Comparison of ENCODE assay signal across 2 cellular contexts in the genomic region with DNA sequence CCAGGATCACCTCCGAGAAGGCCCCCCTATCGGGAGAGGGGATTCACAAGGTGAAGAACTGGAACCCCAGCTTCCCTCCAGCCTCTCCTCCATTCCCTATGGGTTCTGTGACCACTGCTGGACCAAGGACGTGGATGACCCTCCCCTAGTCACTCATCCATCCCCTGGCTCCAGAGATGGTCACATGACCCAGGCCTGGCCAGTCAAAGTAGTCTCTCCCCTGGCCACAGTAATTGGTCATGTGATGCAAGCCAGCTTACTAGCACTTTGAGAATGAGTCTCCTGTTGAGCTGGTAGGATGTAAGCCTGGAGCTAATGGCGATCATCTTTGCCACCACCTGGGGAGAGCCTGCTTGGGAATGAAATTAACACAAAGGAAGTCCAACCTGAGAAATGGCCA.
TF ChIP-seq lines count a peak whose summit lies in the region.

No MANE protein-coding gene starts in this region.

TF ChIP-seq in Ishikawa, 13 proteins besides CTCF, POLR2A, EP300 and RAD21:
- TF ChIP-seq YY1 (IDR thresholded peaks at IDR 0.05; ENCODE audit: low read depth) (no peak), NFIC (IDR thresholded peaks at IDR 0.05) (no peak), EGR1 (IDR thresholded peaks at IDR 0.05) (no peak)
- TF ChIP-seq, protein P1, sequence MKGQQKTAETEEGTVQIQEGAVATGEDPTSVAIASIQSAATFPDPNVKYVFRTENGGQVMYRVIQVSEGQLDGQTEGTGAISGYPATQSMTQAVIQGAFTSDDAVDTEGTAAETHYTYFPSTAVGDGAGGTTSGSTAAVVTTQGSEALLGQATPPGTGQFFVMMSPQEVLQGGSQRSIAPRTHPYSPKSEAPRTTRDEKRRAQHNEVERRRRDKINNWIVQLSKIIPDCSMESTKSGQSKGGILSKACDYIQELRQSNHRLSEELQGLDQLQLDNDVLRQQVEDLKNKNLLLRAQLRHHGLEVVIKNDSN (IDR thresholded peaks at IDR 0.05), result peak; percentile 88

TF ChIP-seq in K562, 482 proteins besides CTCF, POLR2A, EP300 and RAD21:
- TF ChIP-seq NFXL1 (CRISPR knock-in tag; IDR thresholded peaks at IDR 0.05) (no peak), TOE1 (IDR thresholded peaks at IDR 0.05; ENCODE audit: borderline replicate concordance) (peak; percentile 97), TOE1 (CRISPR knock-in tag; IDR thresholded peaks at IDR 0.05; ENCODE audit: borderline replicate concordance, low read depth) (no peak), MYBL2 (IDR thresholded peaks at IDR 0.05; ENCODE audit: low read depth) (no peak), MYBL2 (CRISPR knock-in tag; IDR thresholded peaks at IDR 0.05; ENCODE audit: borderline replicate concordance) (no peak), TCFL5 (CRISPR knock-in tag; conservative IDR thresholded peaks at IDR 0.05) (no peak), C11orf30 (IDR thresholded peaks at IDR 0.05; ENCODE audit: low read depth) (no peak), PTRF (tag; IDR thresholded peaks at IDR 0.05) (no peak), SMARCA4 (IDR thresholded peaks at IDR 0.05) (no peak), CBFA2T2 (conservative IDR thresholded peaks at IDR 0.05) (peak; percentile 80), NFYB (IDR thresholded peaks at IDR 0.05; ENCODE audit: extremely low read depth, insufficient read length) (peak; percentile 29), RAD51 (IDR thresholded peaks at IDR 0.05; ENCODE audit: borderline replicate concordance, low read depth) (peak; percentile 97), ETV1 (tag; conservative IDR thresholded peaks at IDR 0.05; ENCODE audit: low read depth) (0 out of 2 replicates have a peak, but pooled peaks have one; percentile 8), COPS2 (conservative IDR thresholded peaks at IDR 0.05) (no peak), HMG20A (CRISPR knock-in tag; conservative IDR thresholded peaks at IDR 0.05) (no peak), ZNF644 (tag; IDR thresholded peaks at IDR 0.05; ENCODE audit: low read depth) (no peak), XRCC5 (IDR thresholded peaks at IDR 0.05; ENCODE audit: low read depth, low read length) (no peak), ZNF175 (CRISPR knock-in tag; IDR thresholded peaks at IDR 0.05; ENCODE audit: low read depth) (0 out of 2 replicates have a peak, but pooled peaks have one; percentile 30), EHMT2 (IDR thresholded peaks at IDR 0.05) (no peak)
- TF ChIP-seq, protein P2, sequence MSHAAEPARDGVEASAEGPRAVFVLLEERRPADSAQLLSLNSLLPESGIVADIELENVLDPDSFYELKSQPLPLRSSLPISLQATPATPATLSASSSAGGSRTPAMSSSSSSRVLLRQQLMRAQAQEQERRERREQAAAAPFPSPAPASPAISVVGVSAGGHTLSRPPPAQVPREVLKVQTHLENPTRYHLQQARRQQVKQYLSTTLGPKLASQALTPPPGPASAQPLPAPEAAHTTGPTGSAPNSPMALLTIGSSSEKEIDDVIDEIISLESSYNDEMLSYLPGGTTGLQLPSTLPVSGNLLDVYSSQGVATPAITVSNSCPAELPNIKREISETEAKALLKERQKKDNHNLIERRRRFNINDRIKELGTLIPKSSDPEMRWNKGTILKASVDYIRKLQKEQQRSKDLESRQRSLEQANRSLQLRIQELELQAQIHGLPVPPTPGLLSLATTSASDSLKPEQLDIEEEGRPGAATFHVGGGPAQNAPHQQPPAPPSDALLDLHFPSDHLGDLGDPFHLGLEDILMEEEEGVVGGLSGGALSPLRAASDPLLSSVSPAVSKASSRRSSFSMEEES (CRISPR knock-in tag; IDR thresholded peaks at IDR 0.05), result peak; percentile 97
- TF ChIP-seq, protein P3, sequence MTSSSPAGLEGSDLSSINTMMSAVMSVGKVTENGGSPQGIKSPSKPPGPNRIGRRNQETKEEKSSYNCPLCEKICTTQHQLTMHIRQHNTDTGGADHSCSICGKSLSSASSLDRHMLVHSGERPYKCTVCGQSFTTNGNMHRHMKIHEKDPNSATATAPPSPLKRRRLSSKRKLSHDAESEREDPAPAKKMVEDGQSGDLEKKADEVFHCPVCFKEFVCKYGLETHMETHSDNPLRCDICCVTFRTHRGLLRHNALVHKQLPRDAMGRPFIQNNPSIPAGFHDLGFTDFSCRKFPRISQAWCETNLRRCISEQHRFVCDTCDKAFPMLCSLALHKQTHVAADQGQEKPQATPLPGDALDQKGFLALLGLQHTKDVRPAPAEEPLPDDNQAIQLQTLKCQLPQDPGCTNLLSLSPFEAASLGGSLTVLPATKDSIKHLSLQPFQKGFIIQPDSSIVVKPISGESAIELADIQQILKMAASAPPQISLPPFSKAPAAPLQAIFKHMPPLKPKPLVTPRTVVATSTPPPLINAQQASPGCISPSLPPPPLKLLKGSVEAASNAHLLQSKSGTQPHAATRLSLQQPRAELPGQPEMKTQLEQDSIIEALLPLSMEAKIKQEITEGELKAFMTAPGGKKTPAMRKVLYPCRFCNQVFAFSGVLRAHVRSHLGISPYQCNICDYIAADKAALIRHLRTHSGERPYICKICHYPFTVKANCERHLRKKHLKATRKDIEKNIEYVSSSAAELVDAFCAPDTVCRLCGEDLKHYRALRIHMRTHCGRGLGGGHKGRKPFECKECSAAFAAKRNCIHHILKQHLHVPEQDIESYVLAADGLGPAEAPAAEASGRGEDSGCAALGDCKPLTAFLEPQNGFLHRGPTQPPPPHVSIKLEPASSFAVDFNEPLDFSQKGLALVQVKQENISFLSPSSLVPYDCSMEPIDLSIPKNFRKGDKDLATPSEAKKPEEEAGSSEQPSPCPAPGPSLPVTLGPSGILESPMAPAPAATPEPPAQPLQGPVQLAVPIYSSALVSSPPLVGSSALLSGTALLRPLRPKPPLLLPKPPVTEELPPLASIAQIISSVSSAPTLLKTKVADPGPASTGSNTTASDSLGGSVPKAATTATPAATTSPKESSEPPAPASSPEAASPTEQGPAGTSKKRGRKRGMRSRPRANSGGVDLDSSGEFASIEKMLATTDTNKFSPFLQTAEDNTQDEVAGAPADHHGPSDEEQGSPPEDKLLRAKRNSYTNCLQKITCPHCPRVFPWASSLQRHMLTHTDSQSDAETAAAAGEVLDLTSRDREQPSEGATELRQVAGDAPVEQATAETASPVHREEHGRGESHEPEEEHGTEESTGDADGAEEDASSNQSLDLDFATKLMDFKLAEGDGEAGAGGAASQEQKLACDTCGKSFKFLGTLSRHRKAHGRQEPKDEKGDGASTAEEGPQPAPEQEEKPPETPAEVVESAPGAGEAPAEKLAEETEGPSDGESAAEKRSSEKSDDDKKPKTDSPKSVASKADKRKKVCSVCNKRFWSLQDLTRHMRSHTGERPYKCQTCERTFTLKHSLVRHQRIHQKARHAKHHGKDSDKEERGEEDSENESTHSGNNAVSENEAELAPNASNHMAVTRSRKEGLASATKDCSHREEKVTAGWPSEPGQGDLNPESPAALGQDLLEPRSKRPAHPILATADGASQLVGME (CRISPR knock-in tag; IDR thresholded peaks at IDR 0.05), result 0 out of 2 replicates have a peak, but pooled peaks have one; percentile 20
- TF ChIP-seq, protein P1 (CRISPR knock-in tag; IDR thresholded peaks at IDR 0.05), result peak; percentile 95
- TF ChIP-seq, protein P4, sequence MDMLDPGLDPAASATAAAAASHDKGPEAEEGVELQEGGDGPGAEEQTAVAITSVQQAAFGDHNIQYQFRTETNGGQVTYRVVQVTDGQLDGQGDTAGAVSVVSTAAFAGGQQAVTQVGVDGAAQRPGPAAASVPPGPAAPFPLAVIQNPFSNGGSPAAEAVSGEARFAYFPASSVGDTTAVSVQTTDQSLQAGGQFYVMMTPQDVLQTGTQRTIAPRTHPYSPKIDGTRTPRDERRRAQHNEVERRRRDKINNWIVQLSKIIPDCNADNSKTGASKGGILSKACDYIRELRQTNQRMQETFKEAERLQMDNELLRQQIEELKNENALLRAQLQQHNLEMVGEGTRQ (CRISPR knock-in tag; IDR thresholded peaks at IDR 0.05), result peak; percentile 93
- TF ChIP-seq, protein P5, sequence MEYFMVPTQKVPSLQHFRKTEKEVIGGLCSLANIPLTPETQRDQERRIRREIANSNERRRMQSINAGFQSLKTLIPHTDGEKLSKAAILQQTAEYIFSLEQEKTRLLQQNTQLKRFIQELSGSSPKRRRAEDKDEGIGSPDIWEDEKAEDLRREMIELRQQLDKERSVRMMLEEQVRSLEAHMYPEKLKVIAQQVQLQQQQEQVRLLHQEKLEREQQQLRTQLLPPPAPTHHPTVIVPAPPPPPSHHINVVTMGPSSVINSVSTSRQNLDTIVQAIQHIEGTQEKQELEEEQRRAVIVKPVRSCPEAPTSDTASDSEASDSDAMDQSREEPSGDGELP (CRISPR knock-in tag; IDR thresholded peaks at IDR 0.05; ENCODE audit: borderline replicate concordance), result no peak
- TF ChIP-seq, protein P6, sequence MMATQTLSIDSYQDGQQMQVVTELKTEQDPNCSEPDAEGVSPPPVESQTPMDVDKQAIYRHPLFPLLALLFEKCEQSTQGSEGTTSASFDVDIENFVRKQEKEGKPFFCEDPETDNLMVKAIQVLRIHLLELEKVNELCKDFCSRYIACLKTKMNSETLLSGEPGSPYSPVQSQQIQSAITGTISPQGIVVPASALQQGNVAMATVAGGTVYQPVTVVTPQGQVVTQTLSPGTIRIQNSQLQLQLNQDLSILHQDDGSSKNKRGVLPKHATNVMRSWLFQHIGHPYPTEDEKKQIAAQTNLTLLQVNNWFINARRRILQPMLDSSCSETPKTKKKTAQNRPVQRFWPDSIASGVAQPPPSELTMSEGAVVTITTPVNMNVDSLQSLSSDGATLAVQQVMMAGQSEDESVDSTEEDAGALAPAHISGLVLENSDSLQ (IDR thresholded peaks at IDR 0.05), result peak; percentile 55; the same call in 1 of the 2 replicates
